8 cellular contexts compared by ENCODE assay signal in genomic region chr17:77388384-77389306, GRCh38.
A peak's percentile ranks its signal among the peaks of the same experiment; 100 is the strongest.
DNase-seq lines count a peak whose midpoint lies in the region; ATAC-seq and TF ChIP-seq lines count a peak whose summit lies in the region.

No MANE protein-coding gene starts in this region.

- H3K36me3 ChIP-seq in CD4-positive, CD25-positive, alpha-beta regulatory T cell (ENCODE audit: control insufficient read depth, insufficient read depth, low read length): no peaks in the 10 kb centered on the region
- H3K36me3 ChIP-seq in Peyer's patch (no peaks in the 10 kb centered on the region), esophagus squamous epithelium (peaks cover 0 to 7% (median 0%) of the 10 kb centered on the region in 3 donors), prostate gland (no peaks in the 10 kb centered on the region)

- no peaks in the 10 kb centered on the region for H3K27me3 ChIP-seq in CD4-positive, CD25-positive, alpha-beta regulatory T cell (ENCODE audit: control insufficient read depth, insufficient read depth, low read length)
- H3K27me3 ChIP-seq in Peyer's patch: no peaks in the 10 kb centered on the region
- no peaks in the 10 kb centered on the region for H3K27me3 ChIP-seq in esophagus squamous epithelium
- no peaks in the 10 kb centered on the region for H3K27me3 ChIP-seq in prostate gland (replicated peaks; ENCODE audit: insufficient read depth)

- WGBS in esophagus squamous epithelium, 2 donors: 56 to 67% methylated on average over 10 to 13 of the region's 29 CpGs
- 45% methylated on average over 29 of the region's 29 CpGs for WGBS in prostate gland

- DNase-seq in CD4-positive, CD25-positive, alpha-beta regulatory T cell: no peak
- no peak for DNase-seq in Peyer's patch
- no peak for DNase-seq in esophagus squamous epithelium (lab: John Stamatoyannopoulos, UW)
- DNase-seq in prostate gland (ENCODE audit: low spot score): no peak
- no peak for DNase-seq in Ammon's horn (ENCODE audit: low spot score)
- no peak for DNase-seq in NCI-H2029 treated with DMSO at 0.1 percent for 48 hours (lab: John Stamatoyannopoulos, UW)

- no peaks in the 10 kb centered on the region for H3K36me3 Mint-ChIP-seq in CD4-positive, CD25-positive, alpha-beta regulatory T cell

- H3K9me3 Mint-ChIP-seq in CD4-positive, CD25-positive, alpha-beta regulatory T cell: no peaks in the 10 kb centered on the region

- peak in 1 of 2 donors; percentile 8 for ATAC-seq in CD4-positive, CD25-positive, alpha-beta regulatory T cell (ENCODE audit: low read depth in 2 of 2)
- ATAC-seq in GM18867 (IDR thresholded peaks at IDR 0.05; ENCODE audit: unreplicated experiment): no peak
- no peak for ATAC-seq in GM19397 (IDR thresholded peaks at IDR 0.05; ENCODE audit: unreplicated experiment)

- H3K27me3 Mint-ChIP-seq in CD4-positive, CD25-positive, alpha-beta regulatory T cell: no peaks in the 10 kb centered on the region

- peaks cover 6 to 86% (median 32%) of the 10 kb centered on the region in 4 donors for H3K4me1 Mint-ChIP-seq in CD4-positive, CD25-positive, alpha-beta regulatory T cell

- H3K4me3 ChIP-seq in CD4-positive, CD25-positive, alpha-beta regulatory T cell (ENCODE audit: low read depth, low read length): no peak overlapping the region
- H3K4me3 ChIP-seq in Peyer's patch (peak overlapping the region in 3 of 4 donors; percentile 24 to 37 (median 34)), esophagus squamous epithelium (peak overlapping the region in 2 of 4 donors; percentile 24 to 55), prostate gland (no peak overlapping the region)

- TF ChIP-seq CTCF in Peyer's patch (IDR thresholded peaks at IDR 0.05): no peak
- TF ChIP-seq CTCF in esophagus squamous epithelium (IDR thresholded peaks at IDR 0.05): no peak
- TF ChIP-seq CTCF in prostate gland (IDR thresholded peaks at IDR 0.05): no peak

- H3K4me1 ChIP-seq in CD4-positive, CD25-positive, alpha-beta regulatory T cell (ENCODE audit: control insufficient read depth, insufficient read depth, low read length, poor library complexity, severe bottlenecking): peaks cover 76% of the 10 kb centered on the region
- H3K4me1 ChIP-seq in Peyer's patch: peaks cover 24 to 91% (median 53%) of the 10 kb centered on the region in 4 donors
- peaks cover 79 to 97% (median 91%) of the 10 kb centered on the region in 3 donors for H3K4me1 ChIP-seq in esophagus squamous epithelium
- peaks cover 30% of the 10 kb centered on the region for H3K4me1 ChIP-seq in prostate gland (replicated peaks)

- peak overlapping the region; percentile 76 to 92 (median 86) for H3K4me3 Mint-ChIP-seq in CD4-positive, CD25-positive, alpha-beta regulatory T cell

- H3K27ac Mint-ChIP-seq in CD4-positive, CD25-positive, alpha-beta regulatory T cell: peak overlapping the region; percentile 90 to 95 (median 94)

- H3K9me3 ChIP-seq in CD4-positive, CD25-positive, alpha-beta regulatory T cell (ENCODE audit: control insufficient read depth in 2 of 2, low read length in 2 of 2): no peaks in the 10 kb centered on the region
- H3K9me3 ChIP-seq in Peyer's patch: no peaks in the 10 kb centered on the region
- no peaks in the 10 kb centered on the region for H3K9me3 ChIP-seq in esophagus squamous epithelium
- H3K9me3 ChIP-seq in prostate gland: no peaks in the 10 kb centered on the region

- intact Hi-C loops in esophagus squamous epithelium (cut with DNase I): no loop called here
- intact Hi-C loops in prostate gland (cut with DNase I): no loop called here

- no peak for TF ChIP-seq POLR2A in Peyer's patch (IDR thresholded peaks at IDR 0.05)
- TF ChIP-seq POLR2A in esophagus squamous epithelium (IDR thresholded peaks at IDR 0.05): no peak
- no peak for TF ChIP-seq POLR2A in prostate gland (IDR thresholded peaks at IDR 0.05)

- H3K27ac ChIP-seq in CD4-positive, CD25-positive, alpha-beta regulatory T cell (ENCODE audit: insufficient read depth, low read length, poor library complexity, severe bottlenecking): peak overlapping the region; percentile 70
- H3K27ac ChIP-seq in Peyer's patch: peak overlapping the region; percentile 52 to 83 (median 79)
- peak overlapping the region; percentile 63 to 96 (median 93) for H3K27ac ChIP-seq in esophagus squamous epithelium
- H3K27ac ChIP-seq in prostate gland: peak overlapping the region; percentile 64 to 69

Comparison
In these comparisons a context has a peak if more than half of its experiments do, and no peak if none do; other contexts are left out.
1. H3K4me3 ChIP-seq: peak in Peyer's patch (3 of 4); none in CD4-positive, CD25-positive, alpha-beta regulatory T cell (single experiment) and prostate gland (0 of 2).
2. Peak in every context shown above with its lines, with median percentiles within 50 percentile points of each other: H3K27ac ChIP-seq.